ENCODE assay signal across 11 cellular contexts in genomic region chr22:21861856-21862255, GRCh38. TPM values are rescaled to one million over a fixed set of nuclear protein-coding genes. Genes with fewer than 3 reads are reported as not detected.
DNase-seq lines count a peak whose midpoint lies in the region; ATAC-seq and TF ChIP-seq lines count a peak whose summit lies in the region.
"Had no signal": no experiment of that assay in that cellular context is flagged by ENCODE, and none has a peak within 500 bp of the region (broad histone marks: within the 10 kb centered on the region; RNA-seq: fewer than 3 reads in every experiment).

No MANE protein-coding gene starts in this region.

- peak overlapping the region in 6 of 7 donors; percentile 12 to 48 (median 28) for H3K4me3 Mint-ChIP-seq in CD8-positive, alpha-beta memory T cell
- H3K4me3 Mint-ChIP-seq in natural killer cell treated with Interleukin-12 subunit alpha and Interleukin-12 subunit beta and Interleukin-15 and Interleukin-18, amount 100 ng/mL, for 72 hours: peak overlapping the region; percentile 70

- TF ChIP-seq CTCF in Loucy (conservative IDR thresholded peaks at IDR 0.05; ENCODE audit: low read length) (no peak), brain microvascular endothelial cell (IDR thresholded peaks at IDR 0.05; ENCODE audit: low read depth, low read length, missing control alignments) (no peak), testis (IDR thresholded peaks at IDR 0.05) (no peak), ascending aorta (IDR thresholded peaks at IDR 0.05) (no peak)

- H3K4me3 ChIP-seq in CD8-positive, alpha-beta memory T cell (ENCODE audit: low read length): no peak overlapping the region
- H3K4me3 ChIP-seq in Loucy (ENCODE audit: low read length, poor library complexity, severe bottlenecking) (peak overlapping the region; percentile 32), brain microvascular endothelial cell (ENCODE audit: low read depth, low read length) (no peak overlapping the region), testis (no peak overlapping the region), ascending aorta (no peak overlapping the region)
- H3K4me3 ChIP-seq: dorsolateral prefrontal cortex, right lobe of liver had no signal

- CTCF ChIA-PET in CD8-positive, alpha-beta memory T cell (lab: Charles Lee): no interaction called here

- H3K36me3 Mint-ChIP-seq in CD8-positive, alpha-beta memory T cell: peaks cover 0 to 13% (median 2%) of the 10 kb centered on the region in 3 donors
- H3K36me3 Mint-ChIP-seq in natural killer cell treated with Interleukin-12 subunit alpha and Interleukin-12 subunit beta and Interleukin-15 and Interleukin-18, amount 100 ng/mL, for 72 hours: peaks cover 13% of the 10 kb centered on the region

- H3K36me3 ChIP-seq in CD8-positive, alpha-beta memory T cell (ENCODE audit: insufficient read depth, low read length): no peaks in the 10 kb centered on the region
- H3K36me3 ChIP-seq in Loucy (ENCODE audit: insufficient read depth, low read length): no peaks in the 10 kb centered on the region; the same call in 1 of the 2 replicates
- H3K36me3 ChIP-seq in brain microvascular endothelial cell (replicated peaks): no peaks in the 10 kb centered on the region
- no peaks in the 10 kb centered on the region for H3K36me3 ChIP-seq in testis (ENCODE audit: low read depth, missing control alignments)
- H3K36me3 ChIP-seq in ascending aorta: no peaks in the 10 kb centered on the region
- H3K36me3 ChIP-seq: right lobe of liver had no signal

- no peak overlapping the region for H2AFZ ChIP-seq in Loucy (ENCODE audit: low read length)

- intact Hi-C loops in sciatic nerve (cut with DNase I): no loop called here
- intact Hi-C loops in testis (cut with DNase I; ENCODE audit: low total_unique reads): no loop called here
- intact Hi-C loops in ascending aorta (cut with DNase I): no loop called here

- no peaks in the 10 kb centered on the region for H3K9me2 ChIP-seq in Loucy (replicated peaks; ENCODE audit: low read depth, low read length)

- no peaks in the 10 kb centered on the region for H3K9me3 Mint-ChIP-seq in CD8-positive, alpha-beta memory T cell
- H3K9me3 Mint-ChIP-seq in natural killer cell treated with Interleukin-12 subunit alpha and Interleukin-12 subunit beta and Interleukin-15 and Interleukin-18, amount 100 ng/mL, for 72 hours: no peaks in the 10 kb centered on the region

- H3K27ac ChIP-seq in CD8-positive, alpha-beta memory T cell (ENCODE audit: low read depth, low read length): no peak overlapping the region
- H3K27ac ChIP-seq in brain microvascular endothelial cell (peak overlapping the region; percentile 21), testis (no peak overlapping the region), ascending aorta (no peak overlapping the region)
- H3K27ac ChIP-seq: right lobe of liver had no signal

- peak overlapping the region; percentile 5 for H3K9ac ChIP-seq in Loucy (ENCODE audit: low read depth, low read length, poor library complexity, severe bottlenecking)

- H3K27me3 ChIP-seq in CD8-positive, alpha-beta memory T cell (ENCODE audit: insufficient read depth, low read length, poor library complexity, severe bottlenecking): no peaks in the 10 kb centered on the region
- peaks cover 3% of the 10 kb centered on the region for H3K27me3 ChIP-seq in Loucy (ENCODE audit: insufficient read depth, low read length, poor library complexity, severe bottlenecking)
- H3K27me3 ChIP-seq in brain microvascular endothelial cell (replicated peaks): no peaks in the 10 kb centered on the region
- no peaks in the 10 kb centered on the region for H3K27me3 ChIP-seq in testis
- no peaks in the 10 kb centered on the region for H3K27me3 ChIP-seq in ascending aorta
- H3K27me3 ChIP-seq: dorsolateral prefrontal cortex, right lobe of liver had no signal

- peaks cover 85% of the 10 kb centered on the region for H3K4me1 ChIP-seq in CD8-positive, alpha-beta memory T cell (ENCODE audit: insufficient read depth, low read length)
- peaks cover 75% of the 10 kb centered on the region for H3K4me1 ChIP-seq in Loucy (ENCODE audit: insufficient read depth, low read length, poor library complexity, severe bottlenecking)
- peaks cover 59% of the 10 kb centered on the region for H3K4me1 ChIP-seq in testis
- H3K4me1 ChIP-seq in ascending aorta: peaks cover 0 to 52% of the 10 kb centered on the region in 2 donors

- no peaks in the 10 kb centered on the region for H3F3A ChIP-seq in Loucy (ENCODE audit: low read depth)

- in situ Hi-C loops in brain microvascular endothelial cell (cut with HindIII; ENCODE audit: low pct_ligation_motif_present, low sequenced_read_pairs): no loop called here

- H3K79me2 ChIP-seq in Loucy (ENCODE audit: insufficient read depth, low read length): peaks cover 98% of the 10 kb centered on the region

- no peaks in the 10 kb centered on the region for H3K9me3 ChIP-seq in CD8-positive, alpha-beta memory T cell (ENCODE audit: low read length)
- H3K9me3 ChIP-seq in Loucy (ENCODE audit: insufficient read depth, low read depth, low read length) (no peaks in the 10 kb centered on the region), testis (no peaks in the 10 kb centered on the region), ascending aorta (no peaks in the 10 kb centered on the region)
- H3K9me3 ChIP-seq: right lobe of liver had no signal

- H3K4me2 ChIP-seq in Loucy (ENCODE audit: low read depth, low read length, poor library complexity, severe bottlenecking): peak overlapping the region; percentile 84

- H3K4me1 Mint-ChIP-seq in CD8-positive, alpha-beta memory T cell: peaks cover 81 to 92% (median 92%) of the 10 kb centered on the region in 3 donors
- H3K4me1 Mint-ChIP-seq in natural killer cell treated with Interleukin-12 subunit alpha and Interleukin-12 subunit beta and Interleukin-15 and Interleukin-18, amount 100 ng/mL, for 72 hours (ENCODE audit: low read depth in 2 of 2): peaks cover 68 to 74% of the 10 kb centered on the region in 2 donors

- H3K27me3 Mint-ChIP-seq in CD8-positive, alpha-beta memory T cell: no peaks in the 10 kb centered on the region
- no peaks in the 10 kb centered on the region for H3K27me3 Mint-ChIP-seq in natural killer cell treated with Interleukin-12 subunit alpha and Interleukin-12 subunit beta and Interleukin-15 and Interleukin-18, amount 100 ng/mL, for 72 hours

- POLR2A ChIA-PET in CD8-positive, alpha-beta memory T cell (lab: Charles Lee): interaction anchor here (0.6 kb wide), 1 partner anchor 113 kb away, joined by 3 read pairs; no protein-coding TSS in a partner anchor

- no peak for TF ChIP-seq POLR2A in testis (IDR thresholded peaks at IDR 0.05)

- H4K20me1 ChIP-seq in Loucy (ENCODE audit: insufficient read depth, low read length, poor library complexity, severe bottlenecking): peaks cover 98% of the 10 kb centered on the region

- H3K27ac Mint-ChIP-seq in CD8-positive, alpha-beta memory T cell: peak overlapping the region; percentile 5 to 90 (median 68)
- peak overlapping the region; percentile 77 to 84 for H3K27ac Mint-ChIP-seq in natural killer cell treated with Interleukin-12 subunit alpha and Interleukin-12 subunit beta and Interleukin-15 and Interleukin-18, amount 100 ng/mL, for 72 hours

- no peak for DNase-seq in CD8-positive, alpha-beta memory T cell
- DNase-seq in brain microvascular endothelial cell (no peak), sciatic nerve (ENCODE audit: low spot score) (no peak), testis (no peak), ascending aorta (ENCODE audit: low spot score in 2 of 2) (no peak)
- DNase-seq in natural killer cell treated with Interleukin-12 subunit alpha and Interleukin-12 subunit beta and Interleukin-15 and Interleukin-18, amount 100 ng/mL, for 72 hours (ENCODE audit: low spot score): no peak
- DNase-seq: dorsolateral prefrontal cortex, OCI-M1, right lobe of liver, substantia nigra had no signal

- ATAC-seq in natural killer cell treated with Interleukin-12 subunit alpha and Interleukin-12 subunit beta and Interleukin-15 and Interleukin-18, amount 100 ng/mL, for 72 hours: peak; percentile 62 to 78
- ATAC-seq in sciatic nerve: no peak

RNA-seq across cellular contexts. Expression of gene MAPK1, which starts 5.6 kb away (rescaled TPM):
- total RNA-seq in CD8-positive, alpha-beta memory T cell: 100 to 1,000 TPM; 132 to 134 TPM
- polyA plus RNA-seq in CD8-positive, alpha-beta memory T cell: 103 TPM
- total RNA-seq in natural killer cell treated with Interleukin-12 subunit alpha and Interleukin-12 subunit beta and Interleukin-15 and Interleukin-18, amount 100 ng/mL, for 72 hours: 100 to 1,000 TPM; 168 to 176 TPM
- total RNA-seq in sciatic nerve: 135 TPM
- total RNA-seq in testis: 100 to 1,000 TPM in 1 of 2 donors, 10 to 100 TPM in 1; 90.2 to 121 TPM
- polyA plus RNA-seq in testis (ENCODE audit: insufficient read depth, low read depth, low replicate concordance): 143 TPM
- total RNA-seq in ascending aorta: 43.3 TPM
